ENCODE assay signal across 1 cellular context in genomic region chr18:36314098-36314497, GRCh38.
TF ChIP-seq lines count a peak whose summit lies in the region.

No MANE protein-coding gene starts in this region.

TF ChIP-seq in HepG2, 621 proteins besides CTCF, POLR2A, EP300 and RAD21 (continued from another document):
- TF ChIP-seq SIX4 (CRISPR knock-in tag; IDR thresholded peaks at IDR 0.05) (no peak), ZZZ3 (CRISPR knock-in tag; IDR thresholded peaks at IDR 0.05; ENCODE audit: borderline replicate concordance) (no peak), ATF7 (IDR thresholded peaks at IDR 0.05) (peak; percentile 54), ATF7 (CRISPR knock-in tag; IDR thresholded peaks at IDR 0.05) (no peak)
